In genomic region chr20:63587781-63588591, GRCh38 we compare ENCODE assay signal across 18 cellular contexts. TPM values are rescaled to one million over a fixed set of nuclear protein-coding genes. Genes with fewer than 3 reads are reported as not detected.
A peak's percentile ranks its signal among the peaks of the same experiment; 100 is the strongest.
DNase-seq lines count a peak whose midpoint lies in the region; ATAC-seq, FAIRE-seq and TF ChIP-seq lines count a peak whose summit lies in the region.
"Had no signal": no experiment of that assay in that cellular context is flagged by ENCODE, and none has a peak within 500 bp of the region (broad histone marks: within the 10 kb centered on the region; RNA-seq: fewer than 3 reads in every experiment).

No MANE protein-coding gene starts in this region.

- H2AFZ ChIP-seq in astrocyte (ENCODE audit: low read depth, low read length), result no peak overlapping the region

- TF ChIP-seq CTCF in C4-2B (conservative IDR thresholded peaks at IDR 0.05) (no peak), astrocyte (IDR thresholded peaks at IDR 0.05; ENCODE audit: insufficient read depth, low read depth, low read length) (no peak), right lobe of liver (IDR thresholded peaks at IDR 0.05) (no peak), Peyer's patch (IDR thresholded peaks at IDR 0.05) (no peak), omental fat pad (IDR thresholded peaks at IDR 0.05) (no peak)

- H3K9me3 Mint-ChIP-seq in astrocyte (ENCODE audit: unreplicated experiment), result no peaks in the 10 kb centered on the region
- H3K9me3 Mint-ChIP-seq: activated T-helper 2 cell treated with anti-CD3 and anti-CD28 coated beads, Interferon-gamma antibody, Interleukin-2, Interleukin-4, amounts not matched to agents 10 μg/mL and 5 μg/mL and 100 μg/mL, durations not matched to agents 14 hours and 24 hours and 36 hours had no signal

- no peaks in the 10 kb centered on the region for H3K4me1 Mint-ChIP-seq in astrocyte (ENCODE audit: low read depth, unreplicated experiment)

- WGBS in right lobe of liver (ENCODE audit: insufficient coverage, low coverage, low lambda C conversion rate, missing lambda C conversion rate), result 55% methylated on average over 15 of the region's 19 CpGs

- FAIRE-seq in HTR-8/SVneo (lab: Jason Lieb, UNC), result peak; percentile 87
- FAIRE-seq in astrocyte (lab: Jason Lieb, UNC), result no peak
- FAIRE-seq: islet of Langerhans had no signal

- H3K36me3 Mint-ChIP-seq in astrocyte (ENCODE audit: low read depth, unreplicated experiment), result peaks cover 9% of the 10 kb centered on the region

- H3K27me3 ChIP-seq in astrocyte (ENCODE audit: insufficient read depth, low read length), result no peaks in the 10 kb centered on the region
- H3K27me3 ChIP-seq in right lobe of liver, result no peaks in the 10 kb centered on the region
- no peaks in the 10 kb centered on the region for H3K27me3 ChIP-seq in Peyer's patch
- H3K27me3 ChIP-seq: colonic mucosa had no signal

- H3K9ac ChIP-seq in astrocyte (ENCODE audit: low read length), result no peak overlapping the region

- no peaks in the 10 kb centered on the region for H3K79me2 ChIP-seq in astrocyte (ENCODE audit: insufficient read depth, low read length)

- H3K4me3 Mint-ChIP-seq in astrocyte (ENCODE audit: unreplicated experiment), result no peak overlapping the region

- no peaks in the 10 kb centered on the region for H4K20me1 ChIP-seq in astrocyte (ENCODE audit: insufficient read depth, low read length)

- peak; percentile 15 to 63 (median 44) for ATAC-seq in right lobe of liver
- no peak for ATAC-seq in HG02852 (IDR thresholded peaks at IDR 0.05; ENCODE audit: unreplicated experiment)
- no peak for ATAC-seq in omental fat pad (ENCODE audit: low FRiP score)
- ATAC-seq: mucosa of descending colon had no signal

- H3K36me3 ChIP-seq in astrocyte (ENCODE audit: insufficient read depth, low read length) (no peaks in the 10 kb centered on the region), right lobe of liver (peaks cover 0 to 26% (median 6%) of the 10 kb centered on the region in 4 donors), Peyer's patch (peaks cover 0 to 41% (median 0%) of the 10 kb centered on the region in 3 donors)
- H3K36me3 ChIP-seq: colonic mucosa had no signal

- DNase-seq in HTR-8/SVneo (ENCODE audit: insufficient read length, low spot score) (no peak), astrocyte (ENCODE audit: low read depth) (no peak), right lobe of liver (peak in 1 of 3 donors; percentile 24), cortex of kidney (lab: John Stamatoyannopoulos, UW) (no peak), Peyer's patch (no peak), omental fat pad (ENCODE audit: low spot score) (no peak)
- DNase-seq: activated CD8-positive, alpha-beta memory T cell treated with anti-CD3 and anti-CD28 coated beads for 24 hours; colonic mucosa; DMS153; erythroblast; glutamatergic neuron; NCI-H1930; NCI-H510A had no signal

- peak overlapping the region; percentile 55 for H3K27ac Mint-ChIP-seq in astrocyte (ENCODE audit: unreplicated experiment)
- H3K27ac Mint-ChIP-seq: activated T-helper 2 cell treated with anti-CD3 and anti-CD28 coated beads, Interferon-gamma antibody, Interleukin-2, Interleukin-4, amounts not matched to agents 10 μg/mL and 5 μg/mL and 100 μg/mL, durations not matched to agents 14 hours and 24 hours and 36 hours had no signal

- no peak overlapping the region for H3K4me2 ChIP-seq in astrocyte (ENCODE audit: low read length)

- H3K4me3 ChIP-seq in astrocyte (ENCODE audit: insufficient read depth, low read depth, low read length) (no peak overlapping the region), right lobe of liver (no peak overlapping the region), Peyer's patch (no peak overlapping the region)
- H3K4me3 ChIP-seq: colonic mucosa, mucosa of descending colon had no signal

- TF ChIP-seq POLR2A in right lobe of liver (IDR thresholded peaks at IDR 0.05) (no peak), Peyer's patch (IDR thresholded peaks at IDR 0.05) (no peak)

- intact Hi-C loops in right lobe of liver (cut with DNase I), result no loop called here

- H3K27ac ChIP-seq in C4-2B (peak overlapping the region; percentile 95), astrocyte (ENCODE audit: low read depth, low read length) (no peak overlapping the region), right lobe of liver (peak overlapping the region in 1 of 3 donors; percentile 21), Peyer's patch (no peak overlapping the region)
- H3K27ac ChIP-seq: colonic mucosa had no signal

- H3K9me3 ChIP-seq in astrocyte (ENCODE audit: insufficient read depth, low read depth, low read length), result no peaks in the 10 kb centered on the region
- no peaks in the 10 kb centered on the region for H3K9me3 ChIP-seq in right lobe of liver
- H3K9me3 ChIP-seq in Peyer's patch, result no peaks in the 10 kb centered on the region
- H3K9me3 ChIP-seq: colonic mucosa, mucosa of descending colon had no signal

- H3K4me1 ChIP-seq in astrocyte (ENCODE audit: insufficient read depth, low read length), result no peaks in the 10 kb centered on the region
- no peaks in the 10 kb centered on the region for H3K4me1 ChIP-seq in right lobe of liver
- no peaks in the 10 kb centered on the region for H3K4me1 ChIP-seq in Peyer's patch
- H3K4me1 ChIP-seq: colonic mucosa had no signal

- H3K27me3 Mint-ChIP-seq in astrocyte (ENCODE audit: low read depth, unreplicated experiment), result peaks cover 4% of the 10 kb centered on the region

RNA-seq across cellular contexts. Expression of gene HELZ2, which starts 13.9 kb away (rescaled TPM):
- total RNA-seq in astrocyte (188 and 200 TPM in 2 replicates), right lobe of liver (10 to 100 TPM; 14.8 to 30.3 (median 24.1) TPM), Peyer's patch (10 to 100 TPM; 32.2 to 42.0 (median 38.4) TPM), omental fat pad (10 to 100 TPM; 12.1 to 58.1 (median 31.8) TPM)

RNA-seq across cellular contexts. Expression of gene FNDC11, which starts 34.0 kb away (rescaled TPM):
- 0.19 and 0.20 TPM in 2 replicates for total RNA-seq in astrocyte
- total RNA-seq in right lobe of liver, result not detected
- total RNA-seq in Peyer's patch, result under 1 TPM in 1 of 4 donors, not detected in 3; 0.67 TPM
- under 1 TPM in 2 of 4 donors, not detected in 2; 0.19 to 0.38 TPM for total RNA-seq in omental fat pad

RNA-seq across cellular contexts. Expression of gene GMEB2, which starts 38.9 kb away (rescaled TPM):
- total RNA-seq in astrocyte (10.7 and 11.7 TPM in 2 replicates), right lobe of liver (1 to 10 TPM; 3.2 to 7.0 (median 5.1) TPM), Peyer's patch (10 to 100 TPM; 13.8 to 24.5 (median 17.1) TPM), omental fat pad (10 to 100 TPM in 1 of 4 donors, 1 to 10 TPM in 3; 6.6 to 12.8 (median 9.2) TPM)

RNA-seq across cellular contexts. Expression of gene SRMS, which starts 40.4 kb away (rescaled TPM):
- total RNA-seq in astrocyte, result 0.14 TPM in 1 of 2 replicates, not detected in the other
- total RNA-seq in right lobe of liver, result not detected
- total RNA-seq in Peyer's patch, result not detected
- not detected for total RNA-seq in omental fat pad
- total RNA-seq: activated T-helper 2 cell treated with anti-CD3 and anti-CD28 coated beads, Interferon-gamma antibody, Interleukin-2, Interleukin-4, amounts not matched to agents 10 μg/mL and 5 μg/mL and 100 μg/mL, durations not matched to agents 14 hours and 24 hours and 36 hours had no signal

RNA-seq across cellular contexts. Expression of gene PTK6, which starts 50.8 kb away (rescaled TPM):
- 0.18 TPM in 1 of 2 replicates, not detected in the other for total RNA-seq in astrocyte
- total RNA-seq in right lobe of liver, result 10 to 100 TPM in 1 of 6 experiments, 1 to 10 TPM in 3, under 1 TPM in 2; 0.78 to 11.0 (median 3.6) TPM
- total RNA-seq in Peyer's patch, result 100 to 1,000 TPM in 1 of 4 donors, 10 to 100 TPM in 2, 1 to 10 TPM in 1; 8.3 to 109 (median 84.5) TPM
- total RNA-seq in omental fat pad, result under 1 TPM in 3 of 4 donors, not detected in 1; 0.12 to 0.63 (median 0.28) TPM

Comparison
In these comparisons a context has a peak if more than half of its experiments do, and no peak if none do; other contexts are left out.
1. ATAC-seq: peak in right lobe of liver (4 of 4); none in HG02852 (single experiment) and omental fat pad (single experiment).